Comparison of ENCODE assay signal across 21 cellular contexts in the genomic region with DNA sequence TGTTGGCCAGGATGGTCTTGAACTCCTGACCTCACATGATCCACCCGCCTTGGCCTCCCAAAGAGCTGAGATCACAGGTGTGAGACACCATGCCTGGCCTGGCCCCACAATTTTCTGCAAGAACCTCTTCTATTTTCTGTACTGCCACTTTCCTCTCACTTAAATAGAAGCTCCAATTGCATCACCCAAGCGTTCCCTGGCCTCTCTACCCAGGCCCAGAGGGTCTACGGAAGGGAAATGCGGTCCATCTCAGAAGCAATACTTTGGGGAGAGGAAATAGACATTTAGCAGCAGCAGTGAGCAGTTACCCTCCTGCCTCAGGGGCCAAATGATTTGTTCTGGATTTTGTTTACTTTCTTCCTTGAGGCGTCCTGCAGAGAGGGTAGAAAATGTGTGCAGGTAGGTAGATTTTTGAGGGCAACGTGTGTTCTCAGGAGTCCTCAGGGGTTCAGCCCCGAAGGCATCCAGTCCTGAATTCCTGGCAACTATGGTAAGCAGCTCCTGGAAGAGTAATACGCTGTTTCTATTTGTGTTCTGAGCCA. TPM values are rescaled to one million over a fixed set of nuclear protein-coding genes. Genes with fewer than 3 reads are reported as not detected.
"Had no signal": no experiment of that assay in that cellular context is flagged by ENCODE, and none has a peak within 500 bp of the region (broad histone marks: within the 10 kb centered on the region; RNA-seq: fewer than 3 reads in every experiment).

No MANE protein-coding gene starts in this region.

- H3K4me1 ChIP-seq: esophagus muscularis mucosa, gastroesophageal sphincter, heart right ventricle had no signal

- DNase-seq: activated CD4-positive, alpha-beta T cell treated with anti-CD3 and anti-CD28 coated beads for 36 hours; activated CD4-positive, alpha-beta T cell treated with anti-CD3 and anti-CD28 coated beads, Interleukin-2, amount 50 U/mL, for 48 hours; activated naive CD4-positive, alpha-beta T cell; activated naive CD8-positive, alpha-beta T cell treated with anti-CD3 and anti-CD28 coated beads for 36 hours; activated T-cell treated with anti-CD3 and anti-CD28 coated beads for 4 hours; amniotic stem cell; effector CD8-positive, alpha-beta T cell; heart right ventricle; kidney glomerular epithelial cell; naive B cell; ovary; stimulated activated CD8-positive, alpha-beta memory T cell treated with anti-CD3 and anti-CD28 coated beads, Interleukin-4, amount 100 ng/mL, for 48 hours; stimulated activated naive CD4-positive, alpha-beta T cell had no signal

- ATAC-seq: activated CD4-positive, alpha-beta T cell treated with anti-CD3 and anti-CD28 coated beads for 36 hours; gastroesophageal sphincter; heart right ventricle had no signal

- FAIRE-seq: TTC549, urothelium cell line had no signal

- H3K27ac ChIP-seq: esophagus muscularis mucosa, gastroesophageal sphincter, heart right ventricle, ovary had no signal

- H3K36me3 ChIP-seq: esophagus muscularis mucosa, gastroesophageal sphincter, heart right ventricle, ovary had no signal

- H3K4me3 ChIP-seq: esophagus muscularis mucosa, gastroesophageal sphincter, heart right ventricle, ovary had no signal

- H3K27me3 ChIP-seq: ovary had no signal

- H3K9me3 ChIP-seq: esophagus muscularis mucosa, gastroesophageal sphincter, heart right ventricle, ovary had no signal

RNA-seq across cellular contexts. Expression of a gene that starts 11.0 kb away (rescaled TPM):
- total RNA-seq: activated CD4-positive, alpha-beta T cell treated with anti-CD3 and anti-CD28 coated beads for 36 hours; activated naive CD8-positive, alpha-beta T cell treated with anti-CD3 and anti-CD28 coated beads for 36 hours; activated T-helper 1 cell treated with anti-CD3 and anti-CD28 coated beads, Interleukin-12 subunit alpha, Interleukin-12 subunit beta, Interleukin-2, Interleukin-4 antibody, amounts not matched to agents 30 ng/mL and 10 ng/mL and 1 ng/mL, durations not matched to agents 14 hours and 24 hours and 36 hours; chondrocyte; neural crest cell; T-helper 2 cell treated with Interferon-gamma antibody and Interleukin-4, amounts not matched to agents 100 ng/mL and 5 ng/mL, for 36 hours had no signal
